Comparison of ENCODE assay signal across 8 cellular contexts in genomic region chrX:56728321-56728720, GRCh38. TPM values are rescaled to one million over a fixed set of nuclear protein-coding genes. Genes with fewer than 3 reads are reported as not detected.
DNase-seq lines count a peak whose midpoint lies in the region; ATAC-seq and TF ChIP-seq lines count a peak whose summit lies in the region.

No MANE protein-coding gene starts in this region.

- no peak for TF ChIP-seq POLR2A in body of pancreas (IDR thresholded peaks at IDR 0.05)
- no peak for TF ChIP-seq POLR2A in lower leg skin (IDR thresholded peaks at IDR 0.05)

- H3K27ac ChIP-seq in KMS-11 (no peak overlapping the region), neural cell (ENCODE audit: low read length) (peak overlapping the region; percentile 90), body of pancreas (no peak overlapping the region)

- in situ Hi-C loops in astrocyte of the spinal cord (cut with HindIII; ENCODE audit: low sequenced_read_pairs) = no loop called here
- in situ Hi-C loops in ACHN (cut with HindIII; ENCODE audit: low pct_ligation_motif_present, low pct_unique_long_range_greater_than_20kb, low sequenced_read_pairs) = no loop called here

- H3K9me2 ChIP-seq in neural cell (ENCODE audit: insufficient read depth, low read length) = no peaks in the 10 kb centered on the region

- H3K4me1 ChIP-seq in KMS-11 (ENCODE audit: low read depth, poor library complexity, severe bottlenecking) = peaks cover 30% of the 10 kb centered on the region
- H3K4me1 ChIP-seq in body of pancreas = no peaks in the 10 kb centered on the region

- H3K27me3 ChIP-seq in KMS-11 (ENCODE audit: insufficient read depth, low read depth) (no peaks in the 10 kb centered on the region), neural cell (ENCODE audit: insufficient read depth, low read depth, low read length) (no peaks in the 10 kb centered on the region), body of pancreas (no peaks in the 10 kb centered on the region)

- TF ChIP-seq EP300 in neural cell (conservative IDR thresholded peaks at IDR 0.05; ENCODE audit: poor library complexity, severe bottlenecking) = no peak

- H2AFZ ChIP-seq in KMS-11 (ENCODE audit: low read depth) (peak overlapping the region; percentile 85), neural cell (ENCODE audit: low read depth, low read length) (peak overlapping the region; percentile 40)

- no peak overlapping the region for H3K9ac ChIP-seq in KMS-11
- H3K9ac ChIP-seq in neural cell (ENCODE audit: low read length) = peak overlapping the region; percentile 76

- TF ChIP-seq CTCF in KMS-11 (conservative IDR thresholded peaks at IDR 0.05; ENCODE audit: low read depth, low read length) = no peak
- no peak for TF ChIP-seq CTCF in astrocyte of the spinal cord (IDR thresholded peaks at IDR 0.05; ENCODE audit: low read depth, low read length)
- no peak for TF ChIP-seq CTCF in neural cell (IDR thresholded peaks at IDR 0.05; ENCODE audit: poor library complexity, severe bottlenecking)
- TF ChIP-seq CTCF in body of pancreas (IDR thresholded peaks at IDR 0.05) = no peak
- TF ChIP-seq CTCF in lower leg skin (IDR thresholded peaks at IDR 0.05) = no peak

- H3K4me3 ChIP-seq in KMS-11 (IDR thresholded peaks at IDR 0.05; ENCODE audit: insufficient read depth, low read depth, low read length) = no peak overlapping the region
- peak overlapping the region; percentile 65 for H3K4me3 ChIP-seq in astrocyte of the spinal cord (ENCODE audit: low read depth, low read length)
- peak overlapping the region; percentile 75 for H3K4me3 ChIP-seq in neural cell (ENCODE audit: low read length)
- H3K4me3 ChIP-seq in body of pancreas = no peak overlapping the region
- H3K4me3 ChIP-seq in lower leg skin (ENCODE audit: low read depth, poor library complexity, severe bottlenecking) = no peak overlapping the region

- intact Hi-C loops in body of pancreas (cut with DNase I) = no loop called here
- intact Hi-C loops in lower leg skin (cut with DNase I; ENCODE audit: low total_unique reads) = no loop called here

- H3K9me3 ChIP-seq in neural cell (ENCODE audit: low read length) (no peaks in the 10 kb centered on the region), body of pancreas (no peaks in the 10 kb centered on the region)

- H4K20me1 ChIP-seq in KMS-11 (ENCODE audit: insufficient read depth) = no peaks in the 10 kb centered on the region
- no peaks in the 10 kb centered on the region for H4K20me1 ChIP-seq in neural cell (ENCODE audit: insufficient read depth)

- no peaks in the 10 kb centered on the region for H3F3A ChIP-seq in neural cell (ENCODE audit: insufficient read depth, low read length, poor library complexity, severe bottlenecking)

- peak overlapping the region; percentile 67 for H3K4me2 ChIP-seq in KMS-11
- H3K4me2 ChIP-seq in neural cell (ENCODE audit: low read length) = no peak overlapping the region

- peak; percentile 43 for ATAC-seq in GM18517 (IDR thresholded peaks at IDR 0.05; ENCODE audit: unreplicated experiment)
- ATAC-seq in GM18519 (IDR thresholded peaks at IDR 0.05; ENCODE audit: low FRiP score, unreplicated experiment) = no peak
- ATAC-seq in body of pancreas = no peak

- peak; percentile 32 for DNase-seq in astrocyte of the spinal cord (ENCODE audit: low read depth, low spot score)
- DNase-seq in ACHN = no peak
- no peak for DNase-seq in body of pancreas
- DNase-seq in lower leg skin (ENCODE audit: low spot score in 2 of 2) = no peak

- no peaks in the 10 kb centered on the region for H3K36me3 ChIP-seq in KMS-11 (ENCODE audit: insufficient read depth)
- H3K36me3 ChIP-seq in neural cell (ENCODE audit: insufficient read depth, low read length) = no peaks in the 10 kb centered on the region
- no peaks in the 10 kb centered on the region for H3K36me3 ChIP-seq in body of pancreas (replicated peaks in 1 of 2; ENCODE audit: insufficient read depth in 1 of 2, low read depth in 2 of 2)

- H3K79me2 ChIP-seq in KMS-11 (ENCODE audit: insufficient read depth, low read depth) (peaks cover 17% of the 10 kb centered on the region; the same call in 1 of the 2 replicates), neural cell (replicated peaks; ENCODE audit: insufficient read depth, low read length) (peaks cover 15% of the 10 kb centered on the region)

- WGBS in body of pancreas, 2 donors = 11 to 22% methylated on average over 2 of the region's 2 CpGs
- 20 to 22% methylated on average over 2 of the region's 2 CpGs for WGBS in lower leg skin, 2 donors

- no peak for TF ChIP-seq RAD21 in neural cell (conservative IDR thresholded peaks at IDR 0.05)

TF ChIP-seq in neural cell, 6 proteins besides CTCF, POLR2A, EP300 and RAD21:
- TF ChIP-seq REST (IDR thresholded peaks at IDR 0.05; ENCODE audit: borderline replicate concordance) (no peak), EZH2 (IDR thresholded peaks at IDR 0.05; ENCODE audit: borderline replicate concordance, insufficient read depth, low read length, poor library complexity, severe bottlenecking) (no peak), POLR2AphosphoS5 (IDR thresholded peaks at IDR 0.05) (no peak), SMC3 (conservative IDR thresholded peaks at IDR 0.05; ENCODE audit: poor library complexity) (no peak), MXI1 (conservative IDR thresholded peaks at IDR 0.05; ENCODE audit: poor library complexity, severe bottlenecking) (no peak), TAF1 (IDR thresholded peaks at IDR 0.05; ENCODE audit: low read depth) (no peak)
TF ChIP-seq in neural cell: peak in this region for 0.

RNA-seq across cellular contexts. Expression of gene NBDY, which starts 0.7 kb away (rescaled TPM):
- polyA plus RNA-seq in neural cell = 29.7 and 29.8 TPM in 2 replicates
- 24.6 and 26.7 TPM in 2 replicates for polyA minus RNA-seq in neural cell
- total RNA-seq in body of pancreas (10 to 100 TPM in 1 of 2 donors, 1 to 10 TPM in 1; 3.6 to 12.2 TPM), lower leg skin (10 to 100 TPM; 13.7 to 23.5 (median 16.6) TPM)

Comparison
In these comparisons a context has a peak if more than half of its experiments do, and no peak if none do; other contexts are left out.
1. H3K4me3 ChIP-seq: peak in astrocyte of the spinal cord (single experiment) and neural cell (single experiment); none in KMS-11 (single experiment), body of pancreas (0 of 2) and lower leg skin (single experiment).